8 cellular contexts compared by ENCODE assay signal in genomic region chr1:1020000-1020404, GRCh38. TPM values are rescaled to one million over a fixed set of nuclear protein-coding genes. Genes with fewer than 3 reads are reported as not detected.
DNase-seq lines count a peak whose midpoint lies in the region; ATAC-seq lines count a peak whose summit lies in the region.

Gene AGRN (plus strand): TSS chr1:1020120. CDS start chr1:1020173, 53 bp downstream.

- peak within 1 kb of the TSS; percentile 59 for H3K4me3 Mint-ChIP-seq in activated CD4-positive, alpha-beta T cell treated with anti-CD3 and anti-CD28 coated beads for 36 hours

- peaks cover 7% of the 10 kb centered on the region for H3K4me1 ChIP-seq in muscle layer of colon (ENCODE audit: insufficient read depth, low read length)

- in situ Hi-C loops in endometrial microvascular endothelial cells (cut with HindIII; ENCODE audit: inconsistent ontology term, low pct_unique_long_range_greater_than_20kb, low sequenced_read_pairs) = no loop called here

- POLR2A ChIA-PET in activated CD4-positive, alpha-beta T cell treated with anti-CD3 and anti-CD28 coated beads for 36 hours (lab: Charles Lee) = no interaction called here

- intact Hi-C loops in activated CD4-positive, alpha-beta T cell treated with anti-CD3 and anti-CD28 coated beads for 36 hours (cut with DNase I, micrococcal nuclease) = loop anchor here (1.0 to 10.0 kb wide), 12 partner anchors 13 to 288 kb away; partner anchors contain the start of genes B3GALT6 (in 1 of the 2), C1orf159 (in 1 of the 2), HES4 (in 1 of the 2) and KLHL17 (in 1 of the 2)

- H3K4me1 Mint-ChIP-seq in activated CD4-positive, alpha-beta T cell treated with anti-CD3 and anti-CD28 coated beads for 36 hours = peaks cover 13% of the 10 kb centered on the region

- H3K9me3 ChIP-seq in muscle layer of colon (ENCODE audit: low read length) = no peaks in the 10 kb centered on the region

- peak; percentile 27 for ATAC-seq in activated CD4-positive, alpha-beta T cell treated with anti-CD3 and anti-CD28 coated beads for 36 hours
- peak; percentile 41 for ATAC-seq in HG02642 (IDR thresholded peaks at IDR 0.05; ENCODE audit: poor library complexity, unreplicated experiment)

- no peak for DNase-seq in activated CD4-positive, alpha-beta T cell treated with anti-CD3 and anti-CD28 coated beads for 36 hours
- DNase-seq in activated CD4-positive, alpha-beta T cell treated with anti-CD3 and anti-CD28 coated beads for 1 hour = no peak
- DNase-seq in RKO (ENCODE audit: low spot score) = peak; percentile 55
- DNase-seq in GF-D8 (lab: John Stamatoyannopoulos, UW) = no peak
- DNase-seq in DMS153 (lab: John Stamatoyannopoulos, UW) = no peak

- no peak within 1 kb of the TSS for H3K9ac ChIP-seq in muscle layer of colon (ENCODE audit: low read length)

- H3K36me3 ChIP-seq in muscle layer of colon (ENCODE audit: insufficient read depth, low read length) = no peaks in the 10 kb centered on the region

- CTCF ChIA-PET in activated CD4-positive, alpha-beta T cell treated with anti-CD3 and anti-CD28 coated beads for 36 hours (lab: Charles Lee) = interaction anchor here (1.1 to 1.3 kb wide), 2 partner anchors 13 to 27 kb away, joined by 3 to 5 read pairs; no protein-coding TSS in a partner anchor

- no peak within 1 kb of the TSS for H3K27ac Mint-ChIP-seq in activated CD4-positive, alpha-beta T cell treated with anti-CD3 and anti-CD28 coated beads for 36 hours

- H3K9me3 Mint-ChIP-seq in activated CD4-positive, alpha-beta T cell treated with anti-CD3 and anti-CD28 coated beads for 36 hours (ENCODE audit: low read depth) = no peaks in the 10 kb centered on the region

- H3K27me3 Mint-ChIP-seq in activated CD4-positive, alpha-beta T cell treated with anti-CD3 and anti-CD28 coated beads for 36 hours = peaks cover 9% of the 10 kb centered on the region

- H3K36me3 Mint-ChIP-seq in activated CD4-positive, alpha-beta T cell treated with anti-CD3 and anti-CD28 coated beads for 36 hours (ENCODE audit: low read depth) = no peaks in the 10 kb centered on the region

- H3K27me3 ChIP-seq in muscle layer of colon (ENCODE audit: control insufficient read depth in 1 of 2, insufficient read depth in 2 of 2, low read length in 2 of 2) = peaks cover 0 to 12% of the 10 kb centered on the region in 2 donors

- peak within 1 kb of the TSS; percentile 25 to 27 for H3K4me3 ChIP-seq in muscle layer of colon (ENCODE audit: low read depth in 1 of 2, low read length in 2 of 2)

- peak within 1 kb of the TSS; percentile 14 for H3K27ac ChIP-seq in muscle layer of colon (ENCODE audit: low read depth, low read length)

RNA-seq across cellular contexts. Expression of gene AGRN, which starts in this region (rescaled TPM):
- 10 to 100 TPM; 22.7 to 24.4 TPM for total RNA-seq in activated CD4-positive, alpha-beta T cell treated with anti-CD3 and anti-CD28 coated beads for 36 hours
- 77.4 TPM for total RNA-seq in endometrial microvascular endothelial cells (ENCODE audit: inconsistent ontology term)
